Comparison of ENCODE assay signal across 8 cellular contexts in the genomic region with DNA sequence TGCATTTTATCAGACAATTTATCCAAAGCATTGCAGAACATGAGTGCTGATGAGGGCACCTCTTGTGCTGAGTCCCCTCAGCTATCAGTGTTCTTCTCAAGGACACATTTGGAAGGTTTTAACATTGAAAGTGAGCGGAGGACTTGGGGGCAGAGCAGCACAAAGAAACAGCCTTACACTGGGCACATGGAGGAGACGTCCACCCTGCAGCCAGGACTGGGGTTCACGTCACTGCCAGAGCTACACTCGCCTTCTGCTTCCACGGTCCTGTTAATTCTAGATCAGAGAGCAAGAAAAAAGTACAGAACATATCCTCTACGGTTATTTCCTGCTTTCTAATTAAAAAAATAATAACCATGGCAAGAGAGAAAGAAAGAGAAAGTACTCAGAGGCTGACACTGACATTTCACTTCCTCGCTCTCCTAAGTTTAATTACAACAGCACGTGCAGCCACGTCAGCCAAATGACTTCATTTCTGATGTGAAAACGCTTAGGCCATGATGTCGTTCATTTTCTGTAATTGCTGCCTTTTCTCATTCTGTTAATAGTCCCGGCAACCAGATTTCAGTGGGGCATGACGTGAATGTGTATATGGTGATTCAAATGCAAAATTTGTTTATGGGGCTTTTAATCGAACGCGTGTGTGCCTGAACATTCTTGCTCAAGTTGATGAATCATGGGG. TPM values are rescaled to one million over a fixed set of nuclear protein-coding genes. Genes with fewer than 3 reads are reported as not detected.
A peak's percentile ranks its signal among the peaks of the same experiment; 100 is the strongest.
DNase-seq lines count a peak whose midpoint lies in the region; ATAC-seq and TF ChIP-seq lines count a peak whose summit lies in the region.

No MANE protein-coding gene starts in this region.

- peak; percentile 40 for ATAC-seq in GM21737 (IDR thresholded peaks at IDR 0.05; ENCODE audit: unreplicated experiment)
- ATAC-seq in esophagus mucosa = peak; percentile 56

- H3K4me3 ChIP-seq in AG10803 (ENCODE audit: low read length) = peak overlapping the region; percentile 43

- peaks cover 12% of the 10 kb centered on the region for H3K4me1 Mint-ChIP-seq in T-helper 2 cell treated with Interferon-gamma antibody and Interleukin-4, amounts not matched to agents 5 μg/mL and 100 μg/mL, for 36 hours (ENCODE audit: low read depth)

- peak overlapping the region; percentile 60 for H3K27ac Mint-ChIP-seq in T-helper 2 cell treated with Interferon-gamma antibody and Interleukin-4, amounts not matched to agents 5 μg/mL and 100 μg/mL, for 36 hours

- DNase-seq in AG10803 (ENCODE audit: low read depth) (peak; percentile 70), 8988T (no peak), COLO668 (lab: John Stamatoyannopoulos, UW; ENCODE audit: unreplicated experiment) (no peak), Kasumi-1 (lab: John Stamatoyannopoulos, UW) (no peak)
- peak; percentile 19 for DNase-seq in T-helper 2 cell treated with Interferon-gamma antibody and Interleukin-4, amounts not matched to agents 5 μg/mL and 100 μg/mL, for 36 hours (ENCODE audit: low spot score)
- peak; percentile 31 to 33 for DNase-seq in stimulated activated CD4-positive, alpha-beta T cell treated with anti-CD3 and anti-CD28 coated beads, Interleukin-15, amount 100 ng/mL, for 48 hours (ENCODE audit: low read depth in 2 of 2)

- H3K36me3 Mint-ChIP-seq in T-helper 2 cell treated with Interferon-gamma antibody and Interleukin-4, amounts not matched to agents 5 μg/mL and 100 μg/mL, for 36 hours (ENCODE audit: low read depth) = no peaks in the 10 kb centered on the region

- peak overlapping the region; percentile 59 for H3K4me3 Mint-ChIP-seq in T-helper 2 cell treated with Interferon-gamma antibody and Interleukin-4, amounts not matched to agents 5 μg/mL and 100 μg/mL, for 36 hours

- peaks cover 5% of the 10 kb centered on the region for H3K27me3 Mint-ChIP-seq in T-helper 2 cell treated with Interferon-gamma antibody and Interleukin-4, amounts not matched to agents 5 μg/mL and 100 μg/mL, for 36 hours (ENCODE audit: low read depth)

- no peaks in the 10 kb centered on the region for H3K9me3 Mint-ChIP-seq in T-helper 2 cell treated with Interferon-gamma antibody and Interleukin-4, amounts not matched to agents 5 μg/mL and 100 μg/mL, for 36 hours

- TF ChIP-seq CTCF in AG10803 (conservative IDR thresholded peaks at IDR 0.05; ENCODE audit: low read length) = no peak

RNA-seq across cellular contexts. Expression of gene PRND, which starts 5.1 kb away (rescaled TPM):
- total RNA-seq in esophagus mucosa = not detected

RNA-seq across cellular contexts. Expression of gene PRNP, which starts 40.6 kb away (rescaled TPM):
- 75.6 TPM for total RNA-seq in esophagus mucosa

Comparison
In these comparisons a context has a peak if more than half of its experiments do, and no peak if none do; other contexts are left out.
1. DNase-seq: peak in AG10803 (single experiment), T-helper 2 cell treated with Interferon-gamma antibody and Interleukin-4, amounts not matched to agents 5 μg/mL and 100 μg/mL, for 36 hours (single experiment) and stimulated activated CD4-positive, alpha-beta T cell treated with anti-CD3 and anti-CD28 coated beads, Interleukin-15, amount 100 ng/mL, for 48 hours (2 of 2); none in 8988T (single experiment), COLO668 (single experiment) and Kasumi-1 (0 of 2).